Comparison of ENCODE assay signal across 1 cellular context in the genomic region with DNA sequence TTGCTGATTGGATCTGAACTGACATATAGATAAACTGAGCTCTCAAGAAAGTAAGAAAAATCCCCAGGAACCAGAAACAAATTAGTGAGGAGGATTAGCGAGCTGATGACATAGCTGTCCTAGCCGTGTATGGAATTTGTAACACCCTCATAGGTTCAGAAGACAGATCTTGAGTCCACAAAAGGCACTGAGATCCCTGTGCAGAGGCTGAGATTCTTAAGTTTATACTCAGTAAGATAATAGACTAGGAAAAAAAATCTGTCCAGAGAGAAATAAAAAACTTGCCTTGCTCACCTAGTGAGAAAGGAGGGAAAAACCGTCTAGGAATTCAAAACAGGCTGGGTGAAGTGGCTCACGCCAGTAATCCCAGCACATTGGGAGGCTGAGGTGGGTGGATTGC.
TF ChIP-seq lines count a peak whose summit lies in the region.

No MANE protein-coding gene starts in this region.

TF ChIP-seq in WTC11, 78 proteins besides CTCF, POLR2A, EP300 and RAD21 (continued from another document):
- TF ChIP-seq NFATC4 (CRISPR knock-in tag; IDR thresholded peaks at IDR 0.05) (no peak), ZNF423 (CRISPR knock-in tag; IDR thresholded peaks at IDR 0.05) (no peak), TP53 (CRISPR knock-in tag; IDR thresholded peaks at IDR 0.05) (no peak), IRF2 (CRISPR knock-in tag; IDR thresholded peaks at IDR 0.05; ENCODE audit: borderline replicate concordance, low read depth) (no peak), NFYB (CRISPR knock-in tag; conservative IDR thresholded peaks at IDR 0.05; ENCODE audit: low read depth) (no peak), ATF1 (CRISPR knock-in tag; IDR thresholded peaks at IDR 0.05) (no peak)
- TF ChIP-seq, protein P1, sequence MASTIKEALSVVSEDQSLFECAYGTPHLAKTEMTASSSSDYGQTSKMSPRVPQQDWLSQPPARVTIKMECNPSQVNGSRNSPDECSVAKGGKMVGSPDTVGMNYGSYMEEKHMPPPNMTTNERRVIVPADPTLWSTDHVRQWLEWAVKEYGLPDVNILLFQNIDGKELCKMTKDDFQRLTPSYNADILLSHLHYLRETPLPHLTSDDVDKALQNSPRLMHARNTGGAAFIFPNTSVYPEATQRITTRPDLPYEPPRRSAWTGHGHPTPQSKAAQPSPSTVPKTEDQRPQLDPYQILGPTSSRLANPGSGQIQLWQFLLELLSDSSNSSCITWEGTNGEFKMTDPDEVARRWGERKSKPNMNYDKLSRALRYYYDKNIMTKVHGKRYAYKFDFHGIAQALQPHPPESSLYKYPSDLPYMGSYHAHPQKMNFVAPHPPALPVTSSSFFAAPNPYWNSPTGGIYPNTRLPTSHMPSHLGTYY (CRISPR knock-in tag; IDR thresholded peaks at IDR 0.05): no peak
- TF ChIP-seq, protein P2, sequence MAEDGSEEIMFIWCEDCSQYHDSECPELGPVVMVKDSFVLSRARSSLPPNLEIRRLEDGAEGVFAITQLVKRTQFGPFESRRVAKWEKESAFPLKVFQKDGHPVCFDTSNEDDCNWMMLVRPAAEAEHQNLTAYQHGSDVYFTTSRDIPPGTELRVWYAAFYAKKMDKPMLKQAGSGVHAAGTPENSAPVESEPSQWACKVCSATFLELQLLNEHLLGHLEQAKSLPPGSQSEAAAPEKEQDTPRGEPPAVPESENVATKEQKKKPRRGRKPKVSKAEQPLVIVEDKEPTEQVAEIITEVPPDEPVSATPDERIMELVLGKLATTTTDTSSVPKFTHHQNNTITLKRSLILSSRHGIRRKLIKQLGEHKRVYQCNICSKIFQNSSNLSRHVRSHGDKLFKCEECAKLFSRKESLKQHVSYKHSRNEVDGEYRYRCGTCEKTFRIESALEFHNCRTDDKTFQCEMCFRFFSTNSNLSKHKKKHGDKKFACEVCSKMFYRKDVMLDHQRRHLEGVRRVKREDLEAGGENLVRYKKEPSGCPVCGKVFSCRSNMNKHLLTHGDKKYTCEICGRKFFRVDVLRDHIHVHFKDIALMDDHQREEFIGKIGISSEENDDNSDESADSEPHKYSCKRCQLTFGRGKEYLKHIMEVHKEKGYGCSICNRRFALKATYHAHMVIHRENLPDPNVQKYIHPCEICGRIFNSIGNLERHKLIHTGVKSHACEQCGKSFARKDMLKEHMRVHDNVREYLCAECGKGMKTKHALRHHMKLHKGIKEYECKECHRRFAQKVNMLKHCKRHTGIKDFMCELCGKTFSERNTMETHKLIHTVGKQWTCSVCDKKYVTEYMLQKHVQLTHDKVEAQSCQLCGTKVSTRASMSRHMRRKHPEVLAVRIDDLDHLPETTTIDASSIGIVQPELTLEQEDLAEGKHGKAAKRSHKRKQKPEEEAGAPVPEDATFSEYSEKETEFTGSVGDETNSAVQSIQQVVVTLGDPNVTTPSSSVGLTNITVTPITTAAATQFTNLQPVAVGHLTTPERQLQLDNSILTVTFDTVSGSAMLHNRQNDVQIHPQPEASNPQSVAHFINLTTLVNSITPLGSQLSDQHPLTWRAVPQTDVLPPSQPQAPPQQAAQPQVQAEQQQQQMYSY (CRISPR knock-in tag; IDR thresholded peaks at IDR 0.05): no peak
- TF ChIP-seq, protein P3, sequence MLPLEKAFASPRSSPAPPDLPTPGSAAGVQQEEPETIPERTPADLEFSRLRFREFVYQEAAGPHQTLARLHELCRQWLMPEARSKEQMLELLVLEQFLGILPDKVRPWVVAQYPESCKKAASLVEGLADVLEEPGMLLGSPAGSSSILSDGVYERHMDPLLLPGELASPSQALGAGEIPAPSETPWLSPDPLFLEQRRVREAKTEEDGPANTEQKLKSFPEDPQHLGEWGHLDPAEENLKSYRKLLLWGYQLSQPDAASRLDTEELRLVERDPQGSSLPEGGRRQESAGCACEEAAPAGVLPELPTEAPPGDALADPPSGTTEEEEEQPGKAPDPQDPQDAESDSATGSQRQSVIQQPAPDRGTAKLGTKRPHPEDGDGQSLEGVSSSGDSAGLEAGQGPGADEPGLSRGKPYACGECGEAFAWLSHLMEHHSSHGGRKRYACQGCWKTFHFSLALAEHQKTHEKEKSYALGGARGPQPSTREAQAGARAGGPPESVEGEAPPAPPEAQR (CRISPR knock-in tag; IDR thresholded peaks at IDR 0.05): no peak
